Comparison of ENCODE assay signal across 1 cellular context in the genomic region with DNA sequence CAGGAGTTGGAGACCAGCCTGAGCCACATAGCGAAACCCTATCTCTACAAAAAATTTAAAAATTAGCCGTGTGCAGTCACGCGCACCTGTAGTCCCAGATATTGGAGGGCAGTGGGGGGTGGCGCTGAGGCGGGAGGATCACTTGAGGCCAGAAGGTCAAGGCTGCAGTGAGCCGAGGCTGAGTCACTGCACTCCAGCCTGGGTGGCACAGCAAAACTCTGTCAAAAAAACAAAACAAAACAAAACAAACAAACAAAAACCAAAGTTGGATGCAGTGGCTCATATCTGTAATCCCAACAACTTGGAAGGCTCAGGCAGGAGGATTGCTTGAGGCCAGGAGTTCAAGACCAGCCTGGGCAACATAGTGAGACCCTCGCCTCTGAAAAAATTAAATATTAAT.
TF ChIP-seq lines count a peak whose summit lies in the region.

No MANE protein-coding gene starts in this region.

TF ChIP-seq in HepG2, 621 proteins besides CTCF, POLR2A, EP300 and RAD21 (continued from another document):
- TF ChIP-seq, protein P1, sequence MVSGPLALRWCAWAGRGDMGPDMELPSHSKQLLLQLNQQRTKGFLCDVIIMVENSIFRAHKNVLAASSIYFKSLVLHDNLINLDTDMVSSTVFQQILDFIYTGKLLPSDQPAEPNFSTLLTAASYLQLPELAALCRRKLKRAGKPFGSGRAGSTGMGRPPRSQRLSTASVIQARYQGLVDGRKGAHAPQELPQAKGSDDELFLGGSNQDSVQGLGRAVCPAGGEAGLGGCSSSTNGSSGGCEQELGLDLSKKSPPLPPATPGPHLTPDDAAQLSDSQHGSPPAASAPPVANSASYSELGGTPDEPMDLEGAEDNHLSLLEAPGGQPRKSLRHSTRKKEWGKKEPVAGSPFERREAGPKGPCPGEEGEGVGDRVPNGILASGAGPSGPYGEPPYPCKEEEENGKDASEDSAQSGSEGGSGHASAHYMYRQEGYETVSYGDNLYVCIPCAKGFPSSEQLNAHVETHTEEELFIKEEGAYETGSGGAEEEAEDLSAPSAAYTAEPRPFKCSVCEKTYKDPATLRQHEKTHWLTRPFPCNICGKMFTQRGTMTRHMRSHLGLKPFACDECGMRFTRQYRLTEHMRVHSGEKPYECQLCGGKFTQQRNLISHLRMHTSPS (CRISPR knock-in tag; IDR thresholded peaks at IDR 0.05; ENCODE audit: low read depth) = 0 out of 2 replicates have a peak, but pooled peaks have one; percentile 30
- TF ChIP-seq, protein P2, sequence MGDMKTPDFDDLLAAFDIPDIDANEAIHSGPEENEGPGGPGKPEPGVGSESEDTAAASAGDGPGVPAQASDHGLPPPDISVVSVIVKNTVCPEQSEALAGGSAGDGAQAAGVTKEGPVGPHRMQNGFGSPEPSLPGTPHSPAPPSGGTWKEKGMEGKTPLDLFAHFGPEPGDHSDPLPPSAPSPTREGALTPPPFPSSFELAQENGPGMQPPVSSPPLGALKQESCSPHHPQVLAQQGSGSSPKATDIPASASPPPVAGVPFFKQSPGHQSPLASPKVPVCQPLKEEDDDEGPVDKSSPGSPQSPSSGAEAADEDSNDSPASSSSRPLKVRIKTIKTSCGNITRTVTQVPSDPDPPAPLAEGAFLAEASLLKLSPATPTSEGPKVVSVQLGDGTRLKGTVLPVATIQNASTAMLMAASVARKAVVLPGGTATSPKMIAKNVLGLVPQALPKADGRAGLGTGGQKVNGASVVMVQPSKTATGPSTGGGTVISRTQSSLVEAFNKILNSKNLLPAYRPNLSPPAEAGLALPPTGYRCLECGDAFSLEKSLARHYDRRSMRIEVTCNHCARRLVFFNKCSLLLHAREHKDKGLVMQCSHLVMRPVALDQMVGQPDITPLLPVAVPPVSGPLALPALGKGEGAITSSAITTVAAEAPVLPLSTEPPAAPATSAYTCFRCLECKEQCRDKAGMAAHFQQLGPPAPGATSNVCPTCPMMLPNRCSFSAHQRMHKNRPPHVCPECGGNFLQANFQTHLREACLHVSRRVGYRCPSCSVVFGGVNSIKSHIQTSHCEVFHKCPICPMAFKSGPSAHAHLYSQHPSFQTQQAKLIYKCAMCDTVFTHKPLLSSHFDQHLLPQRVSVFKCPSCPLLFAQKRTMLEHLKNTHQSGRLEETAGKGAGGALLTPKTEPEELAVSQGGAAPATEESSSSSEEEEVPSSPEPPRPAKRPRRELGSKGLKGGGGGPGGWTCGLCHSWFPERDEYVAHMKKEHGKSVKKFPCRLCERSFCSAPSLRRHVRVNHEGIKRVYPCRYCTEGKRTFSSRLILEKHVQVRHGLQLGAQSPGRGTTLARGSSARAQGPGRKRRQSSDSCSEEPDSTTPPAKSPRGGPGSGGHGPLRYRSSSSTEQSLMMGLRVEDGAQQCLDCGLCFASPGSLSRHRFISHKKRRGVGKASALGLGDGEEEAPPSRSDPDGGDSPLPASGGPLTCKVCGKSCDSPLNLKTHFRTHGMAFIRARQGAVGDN (CRISPR knock-in tag; IDR thresholded peaks at IDR 0.05) = 0 out of 2 replicates have a peak, but pooled peaks have one; percentile 15
- TF ChIP-seq SALL1 (CRISPR knock-in tag; IDR thresholded peaks at IDR 0.05) (peak; percentile 42; the same call in 1 of the 2 replicates), HMG20A (CRISPR knock-in tag; IDR thresholded peaks at IDR 0.05; ENCODE audit: borderline replicate concordance) (peak; percentile 34; the same call in 1 of the 2 replicates), RARA (CRISPR knock-in tag; IDR thresholded peaks at IDR 0.05) (peak; percentile 85)
- TF ChIP-seq, protein P3, sequence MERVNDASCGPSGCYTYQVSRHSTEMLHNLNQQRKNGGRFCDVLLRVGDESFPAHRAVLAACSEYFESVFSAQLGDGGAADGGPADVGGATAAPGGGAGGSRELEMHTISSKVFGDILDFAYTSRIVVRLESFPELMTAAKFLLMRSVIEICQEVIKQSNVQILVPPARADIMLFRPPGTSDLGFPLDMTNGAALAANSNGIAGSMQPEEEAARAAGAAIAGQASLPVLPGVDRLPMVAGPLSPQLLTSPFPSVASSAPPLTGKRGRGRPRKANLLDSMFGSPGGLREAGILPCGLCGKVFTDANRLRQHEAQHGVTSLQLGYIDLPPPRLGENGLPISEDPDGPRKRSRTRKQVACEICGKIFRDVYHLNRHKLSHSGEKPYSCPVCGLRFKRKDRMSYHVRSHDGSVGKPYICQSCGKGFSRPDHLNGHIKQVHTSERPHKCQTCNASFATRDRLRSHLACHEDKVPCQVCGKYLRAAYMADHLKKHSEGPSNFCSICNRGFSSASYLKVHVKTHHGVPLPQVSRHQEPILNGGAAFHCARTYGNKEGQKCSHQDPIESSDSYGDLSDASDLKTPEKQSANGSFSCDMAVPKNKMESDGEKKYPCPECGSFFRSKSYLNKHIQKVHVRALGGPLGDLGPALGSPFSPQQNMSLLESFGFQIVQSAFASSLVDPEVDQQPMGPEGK (CRISPR knock-in tag; IDR thresholded peaks at IDR 0.05) = peak; percentile 53; the same call in 1 of the 2 replicates
- TF ChIP-seq, protein P4, sequence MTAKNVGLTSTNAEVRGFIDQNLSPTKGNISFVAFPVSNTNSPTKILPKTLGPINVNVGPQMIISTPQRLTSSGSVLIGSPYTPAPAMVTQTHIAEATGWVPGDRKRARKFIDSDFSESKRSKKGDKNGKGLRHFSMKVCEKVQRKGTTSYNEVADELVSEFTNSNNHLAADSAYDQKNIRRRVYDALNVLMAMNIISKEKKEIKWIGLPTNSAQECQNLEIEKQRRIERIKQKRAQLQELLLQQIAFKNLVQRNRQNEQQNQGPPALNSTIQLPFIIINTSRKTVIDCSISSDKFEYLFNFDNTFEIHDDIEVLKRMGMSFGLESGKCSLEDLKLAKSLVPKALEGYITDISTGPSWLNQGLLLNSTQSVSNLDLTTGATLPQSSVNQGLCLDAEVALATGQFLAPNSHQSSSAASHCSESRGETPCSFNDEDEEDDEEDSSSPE (CRISPR knock-in tag; IDR thresholded peaks at IDR 0.05) = 0 out of 2 replicates have a peak, but pooled peaks have one; percentile 28
TF ChIP-seq in HepG2: peak in this region for 26; not testable (repeated sequence) for 595.
